ENCODE assay signal across 14 cellular contexts in the genomic region with DNA sequence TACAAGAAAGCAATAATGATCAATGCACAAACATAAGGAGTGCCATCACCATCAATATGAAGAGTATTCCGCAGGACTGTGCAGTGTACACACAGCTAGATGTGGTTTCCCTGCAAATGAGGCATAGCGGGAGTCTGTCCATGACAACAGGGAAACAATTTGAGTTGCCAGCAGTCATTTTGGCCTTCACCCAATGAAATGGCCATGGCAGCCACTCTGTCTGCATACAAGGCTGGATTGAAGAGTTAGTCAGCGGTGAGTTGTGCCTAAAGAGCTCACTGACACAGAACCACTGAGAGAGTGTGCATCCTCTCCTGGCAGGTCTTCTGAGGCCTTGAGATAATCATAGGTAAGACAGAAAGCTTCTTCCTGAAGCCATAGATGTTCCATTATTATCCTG.
A peak's percentile ranks its signal among the peaks of the same experiment; 100 is the strongest.
DNase-seq lines count a peak whose midpoint lies in the region; ATAC-seq, FAIRE-seq and TF ChIP-seq lines count a peak whose summit lies in the region.
"Had no signal": no experiment of that assay in that cellular context is flagged by ENCODE, and none has a peak within 500 bp of the region (broad histone marks: within the 10 kb centered on the region; RNA-seq: fewer than 3 reads in every experiment).

No MANE protein-coding gene starts in this region.

- peak; percentile 67 for FAIRE-seq in astrocyte (lab: Jason Lieb, UNC)

- H3K36me3 ChIP-seq in astrocyte (ENCODE audit: insufficient read depth, low read length), result no peaks in the 10 kb centered on the region
- H3K36me3 ChIP-seq: colonic mucosa had no signal

- H3K4me3 ChIP-seq in astrocyte (ENCODE audit: insufficient read depth, low read depth, low read length), result no peak overlapping the region
- H3K4me3 ChIP-seq: colonic mucosa had no signal

- no peak overlapping the region for H3K4me2 ChIP-seq in astrocyte (ENCODE audit: low read length)
- H3K4me2 ChIP-seq: KMS-11 had no signal

- H3K9me3 Mint-ChIP-seq in astrocyte (ENCODE audit: unreplicated experiment), result no peaks in the 10 kb centered on the region

- no peaks in the 10 kb centered on the region for H3K27me3 Mint-ChIP-seq in astrocyte (ENCODE audit: low read depth, unreplicated experiment)
- H3K27me3 Mint-ChIP-seq: CD4-positive, CD25-positive, alpha-beta regulatory T cell had no signal

- H3K27me3 ChIP-seq in astrocyte (ENCODE audit: insufficient read depth, low read length), result no peaks in the 10 kb centered on the region
- H3K27me3 ChIP-seq: colonic mucosa had no signal

- H3K4me1 ChIP-seq in astrocyte (ENCODE audit: insufficient read depth, low read length), result peaks cover 6% of the 10 kb centered on the region
- H3K4me1 ChIP-seq: colonic mucosa had no signal

- no peak overlapping the region for H3K27ac Mint-ChIP-seq in astrocyte (ENCODE audit: unreplicated experiment)
- H3K27ac Mint-ChIP-seq: CD4-positive, CD25-positive, alpha-beta regulatory T cell; stimulated activated effector memory CD8-positive, alpha-beta T cell treated with anti-CD3 and anti-CD28 coated beads, Interleukin-12 subunit alpha, Interleukin-12 subunit beta, amount 100 ng/mL, for 72 hours had no signal

- no peak for ATAC-seq in HG03571 (IDR thresholded peaks at IDR 0.05; ENCODE audit: unreplicated experiment)
- ATAC-seq: stimulated activated effector memory CD8-positive, alpha-beta T cell treated with anti-CD3 and anti-CD28 coated beads, Interleukin-12 subunit alpha, Interleukin-12 subunit beta, amount 100 ng/mL, for 72 hours had no signal

- DNase-seq in AG08395 (ENCODE audit: low spot score) (peak; percentile 80), HK-2 (ENCODE audit: unreplicated experiment) (peak; percentile 75), astrocyte (ENCODE audit: low read depth) (peak; percentile 91), hypothalamus (lab: John Stamatoyannopoulos, UW) (peak in 43 of 51 donors; percentile 5 to 84 (median 43)), SHP77 treated with DMSO at 0.1 percent for 48 hours (lab: John Stamatoyannopoulos, UW) (no peak), GM19238 (ENCODE audit: insufficient read length, low spot score) (no peak), GF-D8 (lab: John Stamatoyannopoulos, UW) (no peak)
- DNase-seq: activated CD8-positive, alpha-beta memory T cell treated with anti-CD3 and anti-CD28 coated beads, Interleukin-2, amount 50 U/mL, for 4 hours; CD4-positive, CD25-positive, alpha-beta regulatory T cell; colonic mucosa; stimulated activated CD4-positive, alpha-beta T cell treated with anti-CD3 and anti-CD28 coated beads, Interleukin-15, amount 100 ng/mL, for 24 hours had no signal

- no peak overlapping the region for H3K4me3 Mint-ChIP-seq in astrocyte (ENCODE audit: unreplicated experiment)
- H3K4me3 Mint-ChIP-seq: CD4-positive, CD25-positive, alpha-beta regulatory T cell; stimulated activated effector memory CD8-positive, alpha-beta T cell treated with anti-CD3 and anti-CD28 coated beads, Interleukin-12 subunit alpha, Interleukin-12 subunit beta, amount 100 ng/mL, for 72 hours had no signal

- H2AFZ ChIP-seq in astrocyte (ENCODE audit: low read depth, low read length), result no peak overlapping the region

- H3K36me3 Mint-ChIP-seq in astrocyte (ENCODE audit: low read depth, unreplicated experiment), result no peaks in the 10 kb centered on the region
- H3K36me3 Mint-ChIP-seq: CD4-positive, CD25-positive, alpha-beta regulatory T cell; stimulated activated effector memory CD8-positive, alpha-beta T cell treated with anti-CD3 and anti-CD28 coated beads, Interleukin-12 subunit alpha, Interleukin-12 subunit beta, amount 100 ng/mL, for 72 hours had no signal

- no peak overlapping the region for H3K9ac ChIP-seq in astrocyte (ENCODE audit: low read length)
- H3K9ac ChIP-seq: KMS-11 had no signal

- H3K9me3 ChIP-seq in astrocyte (ENCODE audit: insufficient read depth, low read depth, low read length), result no peaks in the 10 kb centered on the region
- H3K9me3 ChIP-seq: colonic mucosa had no signal

- H4K20me1 ChIP-seq in astrocyte (ENCODE audit: insufficient read depth, low read length), result no peaks in the 10 kb centered on the region

- no peak for TF ChIP-seq CTCF in astrocyte (IDR thresholded peaks at IDR 0.05; ENCODE audit: insufficient read depth, low read depth, low read length)

- H3K4me1 Mint-ChIP-seq in astrocyte (ENCODE audit: low read depth, unreplicated experiment), result no peaks in the 10 kb centered on the region
- H3K4me1 Mint-ChIP-seq: CD4-positive, CD25-positive, alpha-beta regulatory T cell; stimulated activated effector memory CD8-positive, alpha-beta T cell treated with anti-CD3 and anti-CD28 coated beads, Interleukin-12 subunit alpha, Interleukin-12 subunit beta, amount 100 ng/mL, for 72 hours had no signal

- peak overlapping the region; percentile 7 for H3K27ac ChIP-seq in astrocyte (ENCODE audit: low read depth, low read length)
- H3K27ac ChIP-seq: colonic mucosa, KMS-11 had no signal

- H3K79me2 ChIP-seq in astrocyte (ENCODE audit: insufficient read depth, low read length), result no peaks in the 10 kb centered on the region

Comparison
In these comparisons a context has a peak if more than half of its experiments do, and no peak if none do; other contexts are left out.
1. DNase-seq: peak in AG08395 (single experiment), HK-2 (single experiment), astrocyte (single experiment) and hypothalamus (43 of 51); none in SHP77 treated with DMSO at 0.1 percent for 48 hours (single experiment), GM19238 (single experiment) and GF-D8 (single experiment).